Comparison of ENCODE assay signal across 16 cellular contexts in genomic region chr5:154506049-154506715, GRCh38. TPM values are rescaled to one million over a fixed set of nuclear protein-coding genes. Genes with fewer than 3 reads are reported as not detected.
DNase-seq lines count a peak whose midpoint lies in the region; ATAC-seq and TF ChIP-seq lines count a peak whose summit lies in the region.
"Had no signal": no experiment of that assay in that cellular context is flagged by ENCODE, and none has a peak within 500 bp of the region (broad histone marks: within the 10 kb centered on the region; RNA-seq: fewer than 3 reads in every experiment).

No MANE protein-coding gene starts in this region.

- no peaks in the 10 kb centered on the region for H3K79me2 ChIP-seq in neural progenitor cell (ENCODE audit: low read depth)

- H3K27ac Mint-ChIP-seq in neural progenitor cell: no peak overlapping the region
- H3K27ac Mint-ChIP-seq in glutamatergic neuron (ENCODE audit: unreplicated experiment): no peak overlapping the region
- H3K27ac Mint-ChIP-seq: CD4-positive, CD25-positive, alpha-beta regulatory T cell; HFFc6 had no signal

- peaks cover 7% of the 10 kb centered on the region for H3K27me3 Mint-ChIP-seq in neural progenitor cell (ENCODE audit: insufficient read depth, low read depth)
- peaks cover 6% of the 10 kb centered on the region for H3K27me3 Mint-ChIP-seq in glutamatergic neuron (ENCODE audit: unreplicated experiment)

- no peak overlapping the region for H3K27ac ChIP-seq in neural progenitor cell
- H3K27ac ChIP-seq: 22Rv1 had no signal

- H3K4me1 ChIP-seq in neural progenitor cell: peaks cover 8% of the 10 kb centered on the region

- H4K20me1 ChIP-seq in neural progenitor cell (ENCODE audit: low read depth): no peaks in the 10 kb centered on the region

- no peak for TF ChIP-seq CTCF in neural progenitor cell (IDR thresholded peaks at IDR 0.05)
- TF ChIP-seq CTCF in GM13976 (IDR thresholded peaks at IDR 0.05; ENCODE audit: borderline replicate concordance, control extremely low read depth, extremely low read depth, insufficient read depth, missing control alignments): no peak
- TF ChIP-seq CTCF in glutamatergic neuron (IDR thresholded peaks at IDR 0.05; ENCODE audit: partially characterized antibody, unreplicated experiment): no peak

- H3K4me3 Mint-ChIP-seq in neural progenitor cell (no peak overlapping the region), glutamatergic neuron (ENCODE audit: unreplicated experiment) (no peak overlapping the region)
- H3K4me3 Mint-ChIP-seq: CD4-positive, CD25-positive, alpha-beta regulatory T cell; HFFc6 had no signal

- no peaks in the 10 kb centered on the region for H3F3A ChIP-seq in neural progenitor cell (ENCODE audit: low read depth)

- no peaks in the 10 kb centered on the region for H3K27me3 ChIP-seq in neural progenitor cell

- DNase-seq in DMS 273 (lab: John Stamatoyannopoulos, UW; ENCODE audit: unreplicated experiment): peak; percentile 26
- no peak for DNase-seq in DMS 273 treated with DMSO at 0.1 percent for 48 hours (lab: John Stamatoyannopoulos, UW)
- DNase-seq in SK-N-DZ (ENCODE audit: low spot score): peak; percentile 76
- no peak for DNase-seq in neural progenitor cell (ENCODE audit: low spot score)
- DNase-seq in GM13976 (ENCODE audit: low spot score): no peak
- DNase-seq in glutamatergic neuron: no peak
- DNase-seq: CD4-positive, CD25-positive, alpha-beta regulatory T cell; DMS79; GOT3; HCEC 1CT; HFFc6 had no signal

- no peaks in the 10 kb centered on the region for H3K36me3 Mint-ChIP-seq in neural progenitor cell
- no peaks in the 10 kb centered on the region for H3K36me3 Mint-ChIP-seq in glutamatergic neuron (ENCODE audit: unreplicated experiment)
- H3K36me3 Mint-ChIP-seq: CD4-positive, CD25-positive, alpha-beta regulatory T cell had no signal

- H3K4me1 Mint-ChIP-seq in neural progenitor cell (peaks cover 18% of the 10 kb centered on the region), glutamatergic neuron (ENCODE audit: low read depth, unreplicated experiment) (peaks cover 13% of the 10 kb centered on the region)
- H3K4me1 Mint-ChIP-seq: CD4-positive, CD25-positive, alpha-beta regulatory T cell had no signal

- no peaks in the 10 kb centered on the region for H3K9me3 Mint-ChIP-seq in neural progenitor cell
- peaks cover 3% of the 10 kb centered on the region for H3K9me3 Mint-ChIP-seq in glutamatergic neuron (ENCODE audit: unreplicated experiment)
- H3K9me3 Mint-ChIP-seq: HFFc6 had no signal

- H3K9ac ChIP-seq in neural progenitor cell: no peak overlapping the region

- in situ Hi-C loops in GM13976 (cut with MboI; ENCODE audit: low sequenced_read_pairs, unreplicated experiment): no loop called here

- H3K36me3 ChIP-seq in neural progenitor cell: no peaks in the 10 kb centered on the region

- no peak overlapping the region for H3K4me2 ChIP-seq in neural progenitor cell

- H3K9me3 ChIP-seq in neural progenitor cell (ENCODE audit: low read depth): no peaks in the 10 kb centered on the region

- H3K4me3 ChIP-seq in neural progenitor cell: no peak overlapping the region
- H3K4me3 ChIP-seq: GM12878 had no signal

- H2AFZ ChIP-seq in neural progenitor cell (replicated peaks): peak overlapping the region; percentile 12

- no peak for ATAC-seq in GM19467 (IDR thresholded peaks at IDR 0.05; ENCODE audit: unreplicated experiment)
- ATAC-seq: GM12878 had no signal

RNA-seq across cellular contexts. Expression of gene HAND1, which starts 28.2 kb away (rescaled TPM):
- polyA plus RNA-seq in SK-N-DZ (2014; cell fraction: cytosol; rRNA removed): 173 and 186 TPM in 2 replicates
- polyA plus RNA-seq in SK-N-DZ (2014; cell fraction: nucleus; rRNA removed): 153 and 181 TPM in 2 replicates
- total RNA-seq in neural progenitor cell (ENCODE audit: low replicate concordance) (not detected in 2 replicates), glutamatergic neuron (ENCODE audit: unreplicated experiment) (0.47 TPM)
- total RNA-seq: A673; CD4-positive, CD25-positive, alpha-beta regulatory T cell; HFFc6 had no signal
- polyA plus RNA-seq: BJ; CD4-positive, CD25-positive, alpha-beta regulatory T cell had no signal

Comparison
In these comparisons a context has a peak if more than half of its experiments do, and no peak if none do; other contexts are left out.
1. DNase-seq: peak in DMS 273 (single experiment) and SK-N-DZ (single experiment); none in DMS 273 treated with DMSO at 0.1 percent for 48 hours (single experiment), neural progenitor cell (single experiment), GM13976 (single experiment) and glutamatergic neuron (single experiment).